ENCODE assay signal across 35 cellular contexts in genomic region chr2:17195016-17195415, GRCh38.
"Had no signal": no experiment of that assay in that cellular context is flagged by ENCODE, and none has a peak within 500 bp of the region (broad histone marks: within the 10 kb centered on the region; RNA-seq: fewer than 3 reads in every experiment).

No MANE protein-coding gene starts in this region.

- H3K27ac ChIP-seq: adrenal gland, body of pancreas, breast epithelium, PC-9, VCaP had no signal

- H3K27me3 Mint-ChIP-seq: activated B cell treated with CpG ODN at 0.5 μM for 24 hours; activated CD4-positive, alpha-beta memory T cell treated with anti-CD3 and anti-CD28 coated beads for 36 hours had no signal

- H3K27ac Mint-ChIP-seq: activated B cell treated with CpG ODN at 0.5 μM for 24 hours; activated CD4-positive, alpha-beta memory T cell treated with anti-CD3 and anti-CD28 coated beads for 36 hours; activated naive CD4-positive, alpha-beta T cell treated with anti-CD3 and anti-CD28 coated beads for 36 hours; activated naive CD4-positive, alpha-beta T cell treated with anti-CD3 and anti-CD28 coated beads, Interleukin-2, amount 50 U/mL, for 72 hours; activated T-helper 1 cell treated with anti-CD3 and anti-CD28 coated beads, Interleukin-12 subunit alpha, Interleukin-12 subunit beta, Interleukin-2, Interleukin-4 antibody, amounts not matched to agents 30 ng/mL and 10 ng/mL and 1 ng/mL, durations not matched to agents 14 hours and 24 hours and 36 hours had no signal

- H3K36me3 Mint-ChIP-seq: activated CD4-positive, alpha-beta memory T cell treated with anti-CD3 and anti-CD28 coated beads for 36 hours; activated naive CD4-positive, alpha-beta T cell treated with anti-CD3 and anti-CD28 coated beads, Interleukin-2, amount 50 U/mL, for 72 hours had no signal

- H3K9me3 Mint-ChIP-seq: activated B cell treated with CpG ODN at 0.5 μM for 24 hours; activated naive CD4-positive, alpha-beta T cell treated with anti-CD3 and anti-CD28 coated beads for 36 hours; activated T-cell treated with anti-CD3 and anti-CD28 coated beads, Interleukin-2, amount 50 U/mL, for 4 hours; activated T-helper 1 cell treated with anti-CD3 and anti-CD28 coated beads, Interleukin-12 subunit alpha, Interleukin-12 subunit beta, Interleukin-2, Interleukin-4 antibody, amounts not matched to agents 30 ng/mL and 10 ng/mL and 1 ng/mL, durations not matched to agents 14 hours and 24 hours and 36 hours had no signal

- H3K4me3 Mint-ChIP-seq: activated B cell treated with CpG ODN at 0.5 μM for 24 hours; activated CD4-positive, alpha-beta memory T cell treated with anti-CD3 and anti-CD28 coated beads for 36 hours; activated naive CD4-positive, alpha-beta T cell treated with anti-CD3 and anti-CD28 coated beads for 36 hours; activated T-cell treated with anti-CD3 and anti-CD28 coated beads, Interleukin-2, amount 50 U/mL, for 4 hours; activated T-helper 1 cell treated with anti-CD3 and anti-CD28 coated beads, Interleukin-12 subunit alpha, Interleukin-12 subunit beta, Interleukin-2, Interleukin-4 antibody, amounts not matched to agents 30 ng/mL and 10 ng/mL and 1 ng/mL, durations not matched to agents 14 hours and 24 hours and 36 hours had no signal

- H3K4me1 ChIP-seq: adrenal gland, body of pancreas, breast epithelium had no signal

- H3K9me3 ChIP-seq: adrenal gland, body of pancreas, breast epithelium had no signal

- H3K4me3 ChIP-seq: adrenal gland, body of pancreas, breast epithelium, PC-9 had no signal

- ATAC-seq: activated naive CD4-positive, alpha-beta T cell treated with anti-CD3 and anti-CD28 coated beads, Interleukin-2, amount 50 U/mL, for 72 hours; activated T-cell treated with anti-CD3 and anti-CD28 coated beads, Interleukin-2, amount 50 U/mL, for 4 hours; body of pancreas had no signal

- H3K36me3 ChIP-seq: adrenal gland, breast epithelium had no signal

- H3K4me2 ChIP-seq: PC-9 had no signal

- H3K27me3 ChIP-seq: adrenal gland, body of pancreas, breast epithelium had no signal

- DNase-seq: activated B cell treated with CpG ODN at 0.5 μM for 24 hours; activated CD4-positive, alpha-beta memory T cell treated with anti-CD3 and anti-CD28 coated beads for 36 hours; activated CD4-positive, alpha-beta T cell treated with anti-CD3 and anti-CD28 coated beads for 4 hours; activated CD4-positive, alpha-beta T cell treated with anti-CD3 and anti-CD28 coated beads, Interleukin-2, amount 50 U/mL, for 1 hour; activated CD4-positive, CD25-positive, alpha-beta regulatory T cell treated with anti-CD3 and anti-CD28 coated beads, Interleukin-2, amount 50 U/mL, for 72 hours; activated CD8-positive, alpha-beta memory T cell treated with anti-CD3 and anti-CD28 coated beads, Interleukin-2, amount 50 U/mL, for 4 hours; activated gamma-delta T cell treated with Interleukin-2 at 50 U/mL for 16 hours; activated naive CD4-positive, alpha-beta T cell treated with anti-CD3 and anti-CD28 coated beads for 36 hours; activated T-cell treated with anti-CD3 and anti-CD28 coated beads for 4 hours; activated T-cell treated with anti-CD3 and anti-CD28 coated beads, Interleukin-2, amount 50 U/mL, for 4 hours; adrenal gland; body of pancreas; Kasumi-1; KG1; NCI-H1092 treated with DMSO at 0.1 percent for 48 hours; NCI-H1417; NCI-H146; NCI-H187; NCI-H2029 treated with DMSO at 0.1 percent for 48 hours; NCI-H2107; NCI-H2171; NCI-H510A; NCI-H526; NCI-H748 treated with DMSO at 0.1 percent for 48 hours; NK-92 treated with Interleukin-12 subunit alpha and Interleukin-12 subunit beta, amount 100 ng/mL, for 24 hours; PC-9; Right ventricle myocardium superior; SW 1271; T-helper 1 cell; T-helper 2 cell; T-helper 9 cell had no signal

- H2AFZ ChIP-seq: PC-9 had no signal
